Comparison of ENCODE assay signal across 11 cellular contexts in the genomic region with DNA sequence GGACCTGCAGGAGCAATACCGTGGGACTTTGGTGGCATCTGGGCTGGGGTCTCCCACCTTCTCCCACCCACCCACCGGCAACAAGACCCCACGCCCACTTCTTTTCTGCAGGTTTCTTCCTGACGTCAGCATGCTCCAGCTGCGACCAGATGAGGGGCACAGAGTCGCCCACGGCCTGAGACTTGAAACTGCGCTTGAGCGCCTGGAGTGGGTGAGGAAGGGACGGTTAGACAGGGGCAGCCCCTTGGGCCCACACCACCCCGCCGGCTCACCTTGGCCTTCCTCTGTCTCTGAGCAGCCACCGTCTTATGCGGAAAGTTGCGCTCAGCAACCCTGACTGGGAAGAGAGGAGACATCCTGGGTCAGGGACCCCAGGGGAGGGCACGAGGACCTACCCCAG. TPM values are rescaled to one million over a fixed set of nuclear protein-coding genes. Genes with fewer than 3 reads are reported as not detected.
"Had no signal": no experiment of that assay in that cellular context is flagged by ENCODE, and none has a peak within 500 bp of the region (broad histone marks: within the 10 kb centered on the region; RNA-seq: fewer than 3 reads in every experiment).

No MANE protein-coding gene starts in this region.

- FAIRE-seq: HTR-8/SVneo had no signal

- H2AFZ ChIP-seq: GM23338 had no signal

- DNase-seq: H9, HCEC 1CT, HFFc6, IMR-90, Karpas-422, KBM-7 had no signal

- H3K4me2 ChIP-seq: GM23338, KMS-11 had no signal

- H3K27ac ChIP-seq: KMS-11 had no signal

- ATAC-seq: GM23338 had no signal

- H3K4me3 ChIP-seq: GM23338 had no signal

- H3K9ac ChIP-seq: KMS-11 had no signal

RNA-seq across cellular contexts. Expression of a gene that starts 2.2 kb away (rescaled TPM):
- total RNA-seq: GM23338, H4, HT-29, IMR-90 had no signal
- polyA plus RNA-seq: GM23338, IMR-90 had no signal

RNA-seq across cellular contexts. Expression of a gene that starts 6.4 kb away (rescaled TPM):
- total RNA-seq: HFFc6, IMR-90 had no signal

RNA-seq across cellular contexts. Expression of a gene that starts 15.7 kb away (rescaled TPM):
- total RNA-seq: GM23338, H4, HT-29, IMR-90 had no signal
